8 cellular contexts compared by ENCODE assay signal in the genomic region with DNA sequence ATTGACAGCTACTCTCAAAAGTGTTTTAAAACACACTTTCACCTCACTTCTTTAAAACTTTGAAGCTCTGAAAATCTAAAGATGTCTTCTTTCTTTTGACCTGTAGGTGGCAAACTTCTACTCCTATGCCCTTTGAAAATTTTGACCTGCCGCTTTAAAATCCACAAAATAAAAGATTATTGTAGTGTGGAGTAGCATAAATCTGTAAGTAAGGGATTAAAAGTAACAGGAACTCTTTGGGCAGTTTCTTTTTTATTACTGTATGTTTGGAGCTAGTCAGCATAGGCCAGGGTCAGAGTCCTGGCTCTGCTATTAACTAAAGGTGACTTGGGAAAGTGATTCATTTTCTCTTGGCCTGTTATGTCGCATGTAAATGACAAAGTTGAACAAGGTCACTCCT. TPM values are rescaled to one million over a fixed set of nuclear protein-coding genes. Genes with fewer than 3 reads are reported as not detected.
DNase-seq lines count a peak whose midpoint lies in the region; ATAC-seq, FAIRE-seq and TF ChIP-seq lines count a peak whose summit lies in the region.

No MANE protein-coding gene starts in this region.

- H3K4me3 Mint-ChIP-seq in activated B cell treated with CpG ODN at 0.5 μM for 24 hours, result no peak overlapping the region
- no peak overlapping the region for H3K4me3 Mint-ChIP-seq in activated CD4-positive, alpha-beta memory T cell treated with anti-CD3 and anti-CD28 coated beads for 36 hours

- H3K27me3 Mint-ChIP-seq in activated B cell treated with CpG ODN at 0.5 μM for 24 hours, result peaks cover 2% of the 10 kb centered on the region
- H3K27me3 Mint-ChIP-seq in activated CD4-positive, alpha-beta memory T cell treated with anti-CD3 and anti-CD28 coated beads for 36 hours, result peaks cover 5% of the 10 kb centered on the region

- no peaks in the 10 kb centered on the region for H3K27me3 ChIP-seq in upper lobe of right lung

- H3K9me3 ChIP-seq in kidney (ENCODE audit: control insufficient read depth in 1 of 2, low read length in 2 of 2) (no peaks in the 10 kb centered on the region), upper lobe of right lung (no peaks in the 10 kb centered on the region)

- H3K9me3 Mint-ChIP-seq in activated B cell treated with CpG ODN at 0.5 μM for 24 hours, result no peaks in the 10 kb centered on the region
- H3K9me3 Mint-ChIP-seq in activated CD4-positive, alpha-beta memory T cell treated with anti-CD3 and anti-CD28 coated beads for 36 hours, result no peaks in the 10 kb centered on the region

- peak; percentile 94 for FAIRE-seq in kidney (lab: Jason Lieb, UNC)

- intact Hi-C loops in activated B cell treated with CpG ODN at 0.5 μM for 24 hours (cut with micrococcal nuclease), result loop anchor here (1.0 to 5.0 kb wide), 3 partner anchors 69 to 173 kb away; a partner anchor contains a TSS
- intact Hi-C loops in kidney (cut with DNase I), result loop anchor here (10.0 kb wide), 1 partner anchor 157 kb away; no protein-coding TSS in a partner anchor
- intact Hi-C loops in upper lobe of right lung (cut with DNase I), result no loop called here
- intact Hi-C loops in activated CD4-positive, alpha-beta memory T cell treated with anti-CD3 and anti-CD28 coated beads for 36 hours (cut with micrococcal nuclease), result loop anchor here (1.0 to 5.0 kb wide), 4 partner anchors 156 to 344 kb away; a partner anchor contains a TSS

- peaks cover 22% of the 10 kb centered on the region for H3K4me1 Mint-ChIP-seq in activated B cell treated with CpG ODN at 0.5 μM for 24 hours
- peaks cover 10% of the 10 kb centered on the region for H3K4me1 Mint-ChIP-seq in activated CD4-positive, alpha-beta memory T cell treated with anti-CD3 and anti-CD28 coated beads for 36 hours (ENCODE audit: low read depth)

- H3K9ac ChIP-seq in kidney (ENCODE audit: low read length in 2 of 2), result peak overlapping the region in 1 of 2 donors; percentile 2

- no peak for ATAC-seq in activated B cell treated with CpG ODN at 0.5 μM for 24 hours (ENCODE audit: low read depth)
- ATAC-seq in upper lobe of right lung, result peak; percentile 40
- no peak for ATAC-seq in HG03095 (IDR thresholded peaks at IDR 0.05; ENCODE audit: unreplicated experiment)

- H3K36me3 ChIP-seq in kidney (ENCODE audit: control insufficient read depth in 1 of 2, insufficient read depth in 2 of 2, low read length in 2 of 2) (no peaks in the 10 kb centered on the region), upper lobe of right lung (no peaks in the 10 kb centered on the region)

- DNase-seq in NOMO-1 (lab: John Stamatoyannopoulos, UW; ENCODE audit: unreplicated experiment in 2 of 2), result peak; percentile 21 to 58
- no peak for DNase-seq in NOMO-1 treated with dmso at 0.1 percent for 144 hours (lab: John Stamatoyannopoulos, UW; ENCODE audit: unreplicated experiment)
- no peak for DNase-seq in activated B cell treated with CpG ODN at 0.5 μM for 24 hours
- no peak for DNase-seq in kidney
- DNase-seq in upper lobe of right lung, result no peak
- no peak for DNase-seq in activated CD4-positive, alpha-beta memory T cell treated with anti-CD3 and anti-CD28 coated beads for 36 hours

- no peak overlapping the region for H3K27ac ChIP-seq in kidney (ENCODE audit: low read depth in 2 of 2, low read length in 2 of 2)
- no peak overlapping the region for H3K27ac ChIP-seq in upper lobe of right lung

- H3K4me3 ChIP-seq in kidney (ENCODE audit: low read length in 2 of 2), result no peak overlapping the region
- H3K4me3 ChIP-seq in upper lobe of right lung, result no peak overlapping the region

- no peak overlapping the region for H3K27ac Mint-ChIP-seq in activated B cell treated with CpG ODN at 0.5 μM for 24 hours
- no peak overlapping the region for H3K27ac Mint-ChIP-seq in activated CD4-positive, alpha-beta memory T cell treated with anti-CD3 and anti-CD28 coated beads for 36 hours

- TF ChIP-seq RAD21 in Ishikawa (IDR thresholded peaks at IDR 0.05; ENCODE audit: low read depth), result peak; percentile 81

- no peaks in the 10 kb centered on the region for H3K36me3 Mint-ChIP-seq in activated B cell treated with CpG ODN at 0.5 μM for 24 hours (ENCODE audit: low read depth)
- H3K36me3 Mint-ChIP-seq in activated CD4-positive, alpha-beta memory T cell treated with anti-CD3 and anti-CD28 coated beads for 36 hours, result no peaks in the 10 kb centered on the region

- CTCF ChIA-PET in activated B cell treated with CpG ODN at 0.5 μM for 24 hours (lab: Charles Lee), result interaction anchor here (0.7 to 1.8 kb wide), 16 partner anchors 8 to 903 kb away, joined by 3 to 32 read pairs (median 5); a partner anchor contains a TSS
- CTCF ChIA-PET in activated CD4-positive, alpha-beta memory T cell treated with anti-CD3 and anti-CD28 coated beads for 36 hours (lab: Charles Lee), result interaction anchor here (0.6 to 3.0 kb wide), 41 partner anchors 8 to 858 kb away, joined by 3 to 49 read pairs (median 4); a partner anchor contains a TSS

- no peak for TF ChIP-seq EP300 in Ishikawa (IDR thresholded peaks at IDR 0.05; ENCODE audit: borderline replicate concordance)

- H3K4me1 ChIP-seq in kidney (ENCODE audit: control insufficient read depth in 1 of 2, insufficient read depth in 1 of 2, low read depth in 1 of 2, low read length in 2 of 2), result peaks cover 0 to 4% of the 10 kb centered on the region in 2 donors
- peaks cover 4% of the 10 kb centered on the region for H3K4me1 ChIP-seq in upper lobe of right lung

- POLR2A ChIA-PET in activated B cell treated with CpG ODN at 0.5 μM for 24 hours (lab: Charles Lee), result interaction anchor here (1.0 kb wide), 1 partner anchor 164 kb away, joined by 3 read pairs; a partner anchor contains a TSS
- POLR2A ChIA-PET in activated CD4-positive, alpha-beta memory T cell treated with anti-CD3 and anti-CD28 coated beads for 36 hours (lab: Charles Lee), result no interaction called here

- TF ChIP-seq CTCF in activated B cell treated with CpG ODN at 0.5 μM for 24 hours (IDR thresholded peaks at IDR 0.05) (peak; percentile 74), kidney (IDR thresholded peaks at IDR 0.05; ENCODE audit: borderline replicate concordance, extremely low read depth, insufficient read depth) (peak; percentile 41), upper lobe of right lung (IDR thresholded peaks at IDR 0.05) (peak; percentile 76)

TF ChIP-seq in Ishikawa, 13 proteins besides CTCF, POLR2A, EP300 and RAD21:
- TF ChIP-seq FOXM1 (IDR thresholded peaks at IDR 0.05; ENCODE audit: borderline replicate concordance, low read depth) (no peak), CEBPB (IDR thresholded peaks at IDR 0.05) (no peak), ZBTB7A (IDR thresholded peaks at IDR 0.05; ENCODE audit: low read depth) (no peak), CREB1 (IDR thresholded peaks at IDR 0.05; ENCODE audit: low read depth) (no peak), EGR1 (IDR thresholded peaks at IDR 0.05) (no peak), YY1 (IDR thresholded peaks at IDR 0.05; ENCODE audit: low read depth) (no peak), TEAD4 (IDR thresholded peaks at IDR 0.05) (no peak), TCF12 (IDR thresholded peaks at IDR 0.05; ENCODE audit: low read depth) (no peak), NFIC (IDR thresholded peaks at IDR 0.05) (no peak), TAF1 (IDR thresholded peaks at IDR 0.05; ENCODE audit: low read depth) (no peak)
- TF ChIP-seq, protein P1, sequence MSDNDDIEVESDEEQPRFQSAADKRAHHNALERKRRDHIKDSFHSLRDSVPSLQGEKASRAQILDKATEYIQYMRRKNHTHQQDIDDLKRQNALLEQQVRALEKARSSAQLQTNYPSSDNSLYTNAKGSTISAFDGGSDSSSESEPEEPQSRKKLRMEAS (IDR thresholded peaks at IDR 0.05), result no peak
- TF ChIP-seq, protein P2, sequence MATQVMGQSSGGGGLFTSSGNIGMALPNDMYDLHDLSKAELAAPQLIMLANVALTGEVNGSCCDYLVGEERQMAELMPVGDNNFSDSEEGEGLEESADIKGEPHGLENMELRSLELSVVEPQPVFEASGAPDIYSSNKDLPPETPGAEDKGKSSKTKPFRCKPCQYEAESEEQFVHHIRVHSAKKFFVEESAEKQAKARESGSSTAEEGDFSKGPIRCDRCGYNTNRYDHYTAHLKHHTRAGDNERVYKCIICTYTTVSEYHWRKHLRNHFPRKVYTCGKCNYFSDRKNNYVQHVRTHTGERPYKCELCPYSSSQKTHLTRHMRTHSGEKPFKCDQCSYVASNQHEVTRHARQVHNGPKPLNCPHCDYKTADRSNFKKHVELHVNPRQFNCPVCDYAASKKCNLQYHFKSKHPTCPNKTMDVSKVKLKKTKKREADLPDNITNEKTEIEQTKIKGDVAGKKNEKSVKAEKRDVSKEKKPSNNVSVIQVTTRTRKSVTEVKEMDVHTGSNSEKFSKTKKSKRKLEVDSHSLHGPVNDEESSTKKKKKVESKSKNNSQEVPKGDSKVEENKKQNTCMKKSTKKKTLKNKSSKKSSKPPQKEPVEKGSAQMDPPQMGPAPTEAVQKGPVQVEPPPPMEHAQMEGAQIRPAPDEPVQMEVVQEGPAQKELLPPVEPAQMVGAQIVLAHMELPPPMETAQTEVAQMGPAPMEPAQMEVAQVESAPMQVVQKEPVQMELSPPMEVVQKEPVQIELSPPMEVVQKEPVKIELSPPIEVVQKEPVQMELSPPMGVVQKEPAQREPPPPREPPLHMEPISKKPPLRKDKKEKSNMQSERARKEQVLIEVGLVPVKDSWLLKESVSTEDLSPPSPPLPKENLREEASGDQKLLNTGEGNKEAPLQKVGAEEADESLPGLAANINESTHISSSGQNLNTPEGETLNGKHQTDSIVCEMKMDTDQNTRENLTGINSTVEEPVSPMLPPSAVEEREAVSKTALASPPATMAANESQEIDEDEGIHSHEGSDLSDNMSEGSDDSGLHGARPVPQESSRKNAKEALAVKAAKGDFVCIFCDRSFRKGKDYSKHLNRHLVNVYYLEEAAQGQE (IDR thresholded peaks at IDR 0.05; ENCODE audit: low read depth), result no peak
- TF ChIP-seq, protein P3, sequence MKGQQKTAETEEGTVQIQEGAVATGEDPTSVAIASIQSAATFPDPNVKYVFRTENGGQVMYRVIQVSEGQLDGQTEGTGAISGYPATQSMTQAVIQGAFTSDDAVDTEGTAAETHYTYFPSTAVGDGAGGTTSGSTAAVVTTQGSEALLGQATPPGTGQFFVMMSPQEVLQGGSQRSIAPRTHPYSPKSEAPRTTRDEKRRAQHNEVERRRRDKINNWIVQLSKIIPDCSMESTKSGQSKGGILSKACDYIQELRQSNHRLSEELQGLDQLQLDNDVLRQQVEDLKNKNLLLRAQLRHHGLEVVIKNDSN (IDR thresholded peaks at IDR 0.05), result no peak

RNA-seq across cellular contexts. Expression of a gene that starts 25.5 kb away (rescaled TPM):
- total RNA-seq in activated B cell treated with CpG ODN at 0.5 μM for 24 hours, result 2.5 and 3.3 TPM in 2 replicates
- 9.9 TPM for total RNA-seq in kidney
- 8.3 TPM for polyA plus RNA-seq in kidney (ENCODE audit: insufficient read depth, low read depth, low replicate concordance)
- total RNA-seq in upper lobe of right lung, result 2.8 TPM
- total RNA-seq in activated CD4-positive, alpha-beta memory T cell treated with anti-CD3 and anti-CD28 coated beads for 36 hours, result 1 to 10 TPM; 3.7 to 4.3 TPM

Comparison
In these comparisons a context has a peak if more than half of its experiments do, and no peak if none do; other contexts are left out.
1. DNase-seq: peak in NOMO-1 (2 of 2); none in NOMO-1 treated with dmso at 0.1 percent for 144 hours (single experiment), activated B cell treated with CpG ODN at 0.5 μM for 24 hours (single experiment), kidney (single experiment), upper lobe of right lung (single experiment) and activated CD4-positive, alpha-beta memory T cell treated with anti-CD3 and anti-CD28 coated beads for 36 hours (single experiment).
2. Peak in every context shown above with its lines, with median percentiles within 50 percentile points of each other: CTCF ChIP-seq.